In genomic region chr7:134690614-134691504, GRCh38 we compare ENCODE assay signal across 11 cellular contexts. TPM values are rescaled to one million over a fixed set of nuclear protein-coding genes. Genes with fewer than 3 reads are reported as not detected.
DNase-seq lines count a peak whose midpoint lies in the region; ATAC-seq and TF ChIP-seq lines count a peak whose summit lies in the region.
"Had no signal": no experiment of that assay in that cellular context is flagged by ENCODE, and none has a peak within 500 bp of the region (broad histone marks: within the 10 kb centered on the region; RNA-seq: fewer than 3 reads in every experiment).

No MANE protein-coding gene starts in this region.

- no peaks in the 10 kb centered on the region for H3K36me3 Mint-ChIP-seq in activated T-helper 17 cell treated with anti-CD3 and anti-CD28 coated beads, Interleukin-2, amount 50 U/mL, for 72 hours (ENCODE audit: low read depth)

- H3K9me3 Mint-ChIP-seq in activated T-helper 17 cell treated with anti-CD3 and anti-CD28 coated beads, Interleukin-2, amount 50 U/mL, for 72 hours = no peaks in the 10 kb centered on the region
- H3K9me3 Mint-ChIP-seq: stimulated activated naive CD8-positive, alpha-beta T cell treated with anti-CD3 and anti-CD28 coated beads, Interleukin-15, Interleukin-2, amounts not matched to agents 100 ng/mL and 50 ng/mL, for 24 hours had no signal

- H3K27me3 ChIP-seq in ACC112 (ENCODE audit: insufficient read depth, low read length) = no peaks in the 10 kb centered on the region
- no peaks in the 10 kb centered on the region for H3K27me3 ChIP-seq in parathyroid adenoma (ENCODE audit: control insufficient read depth, insufficient read depth, low read length)

- peaks cover 6% of the 10 kb centered on the region for H3K4me1 Mint-ChIP-seq in activated T-helper 17 cell treated with anti-CD3 and anti-CD28 coated beads, Interleukin-2, amount 50 U/mL, for 72 hours

- ATAC-seq in activated T-helper 17 cell treated with anti-CD3 and anti-CD28 coated beads, Interleukin-2, amount 50 U/mL, for 72 hours (replicated peaks) = no peak
- no peak for ATAC-seq in HG03159 (IDR thresholded peaks at IDR 0.05; ENCODE audit: unreplicated experiment)

- peak overlapping the region; percentile 63 for H2AFZ ChIP-seq in ACC112 (ENCODE audit: low read length, unreplicated experiment)
- peak overlapping the region; percentile 20 for H2AFZ ChIP-seq in parathyroid adenoma

- no peak for TF ChIP-seq CTCF in parathyroid adenoma (IDR thresholded peaks at IDR 0.05)

- no peak overlapping the region for H3K4me2 ChIP-seq in parathyroid adenoma (ENCODE audit: low read length)

- H3K9me3 ChIP-seq in parathyroid adenoma (ENCODE audit: control insufficient read depth, low read length) = no peaks in the 10 kb centered on the region

- H3K4me3 ChIP-seq in ACC112 (ENCODE audit: low read depth, low read length) (no peak overlapping the region), parathyroid adenoma (ENCODE audit: low read depth, low read length) (no peak overlapping the region)

- H3K4me3 Mint-ChIP-seq in activated T-helper 17 cell treated with anti-CD3 and anti-CD28 coated beads, Interleukin-2, amount 50 U/mL, for 72 hours = no peak overlapping the region
- H3K4me3 Mint-ChIP-seq: stimulated activated naive CD8-positive, alpha-beta T cell treated with anti-CD3 and anti-CD28 coated beads, Interleukin-15, Interleukin-2, amounts not matched to agents 100 ng/mL and 50 ng/mL, for 24 hours had no signal

- peaks cover 14% of the 10 kb centered on the region for H3K27me3 Mint-ChIP-seq in activated T-helper 17 cell treated with anti-CD3 and anti-CD28 coated beads, Interleukin-2, amount 50 U/mL, for 72 hours

- H3K36me3 ChIP-seq in ACC112 (ENCODE audit: insufficient read depth, low read length) (no peaks in the 10 kb centered on the region), parathyroid adenoma (ENCODE audit: control insufficient read depth, insufficient read depth, low read length) (no peaks in the 10 kb centered on the region)

- DNase-seq in globus pallidus (ENCODE audit: low spot score) = peak; percentile 94
- no peak for DNase-seq in NAMALWA (ENCODE audit: low spot score)
- no peak for DNase-seq in HUDEP-2 (lab: John Stamatoyannopoulos, UW; ENCODE audit: unreplicated experiment in 76 of 76)
- no peak for DNase-seq in HuH-7 (ENCODE audit: low spot score)
- DNase-seq: H7, T-helper 9 cell had no signal

- H3K79me2 ChIP-seq in ACC112 (ENCODE audit: control insufficient read depth, insufficient read depth, low read length, unreplicated experiment) (no peaks in the 10 kb centered on the region), parathyroid adenoma (no peaks in the 10 kb centered on the region)

- peaks cover 57% of the 10 kb centered on the region for H3K4me1 ChIP-seq in ACC112 (ENCODE audit: control insufficient read depth, insufficient read depth, low read length, unreplicated experiment)
- peaks cover 4% of the 10 kb centered on the region for H3K4me1 ChIP-seq in parathyroid adenoma

- H3K27ac ChIP-seq in ACC112 (ENCODE audit: low read depth, low read length) (peak overlapping the region; percentile 58), parathyroid adenoma (no peak overlapping the region)

- H3K9ac ChIP-seq in parathyroid adenoma = no peak overlapping the region

- peak overlapping the region; percentile 28 for H3K27ac Mint-ChIP-seq in activated T-helper 17 cell treated with anti-CD3 and anti-CD28 coated beads, Interleukin-2, amount 50 U/mL, for 72 hours
- H3K27ac Mint-ChIP-seq: stimulated activated naive CD8-positive, alpha-beta T cell treated with anti-CD3 and anti-CD28 coated beads, Interleukin-15, Interleukin-2, amounts not matched to agents 100 ng/mL and 50 ng/mL, for 24 hours had no signal

RNA-seq across cellular contexts. Expression of gene BPGM, which starts 44.2 kb away (rescaled TPM):
- total RNA-seq in activated T-helper 17 cell treated with anti-CD3 and anti-CD28 coated beads, Interleukin-2, amount 50 U/mL, for 72 hours = 10 to 100 TPM; 17.2 to 20.7 TPM
